12 cellular contexts compared by ENCODE assay signal in the genomic region with DNA sequence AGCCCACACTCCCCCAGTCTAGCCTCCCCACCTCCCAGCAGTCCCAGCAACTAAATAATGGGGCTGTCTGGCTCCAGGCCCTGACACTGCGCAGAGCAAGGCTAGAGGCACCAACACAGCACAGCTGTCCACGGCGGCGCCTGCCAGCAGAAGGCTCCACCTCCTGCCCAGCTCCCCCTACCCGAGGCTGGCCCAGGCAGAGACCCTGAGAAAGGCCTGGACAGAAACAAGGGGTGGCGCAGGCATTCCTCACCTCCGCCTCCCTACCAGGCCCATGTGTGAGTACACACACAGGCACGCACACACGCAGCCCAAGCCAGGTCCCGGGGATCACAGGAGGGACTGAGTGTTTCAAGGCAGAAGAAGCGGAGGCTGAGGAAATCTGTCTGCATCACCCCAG. TPM values are rescaled to one million over a fixed set of nuclear protein-coding genes. Genes with fewer than 3 reads are reported as not detected.
DNase-seq lines count a peak whose midpoint lies in the region; ATAC-seq and TF ChIP-seq lines count a peak whose summit lies in the region.
"Had no signal": no experiment of that assay in that cellular context is flagged by ENCODE, and none has a peak within 500 bp of the region (broad histone marks: within the 10 kb centered on the region; RNA-seq: fewer than 3 reads in every experiment).

No MANE protein-coding gene starts in this region.

- TF ChIP-seq CTCF in gastroesophageal sphincter (IDR thresholded peaks at IDR 0.05): no peak
- TF ChIP-seq CTCF in uterus (IDR thresholded peaks at IDR 0.05): no peak

- H3K4me1 ChIP-seq in gastroesophageal sphincter: peaks cover 0 to 100% (median 47%) of the 10 kb centered on the region in 3 donors
- H3K4me1 ChIP-seq in muscle layer of colon (ENCODE audit: insufficient read depth, low read length): peaks cover 88% of the 10 kb centered on the region
- peaks cover 3 to 21% of the 10 kb centered on the region in 2 donors for H3K4me1 ChIP-seq in uterus

- DNase-seq in NCI-H2196 treated with DMSO at 0.1 percent for 48 hours (lab: John Stamatoyannopoulos, UW; ENCODE audit: unreplicated experiment) (peak; percentile 28), NCI-H2196 (lab: John Stamatoyannopoulos, UW; ENCODE audit: unreplicated experiment) (no peak), uterus (peak; percentile 90 to 95), SKM-1 (lab: John Stamatoyannopoulos, UW; ENCODE audit: unreplicated experiment) (no peak)
- no peak for DNase-seq in activated CD8-positive, alpha-beta memory T cell treated with anti-CD3 and anti-CD28 coated beads for 24 hours
- DNase-seq: GM23248; stimulated activated CD4-positive, alpha-beta T cell treated with anti-CD3 and anti-CD28 coated beads, Interleukin-15, amount 100 ng/mL, for 24 hours had no signal

- intact Hi-C loops in uterus (cut with DNase I; ENCODE audit: low total_unique reads): no loop called here

- H3K27ac ChIP-seq in gastroesophageal sphincter (peak overlapping the region; percentile 42 to 89 (median 86)), muscle layer of colon (ENCODE audit: low read depth, low read length) (peak overlapping the region; percentile 95), uterus (peak overlapping the region; percentile 75 to 80)
- H3K27ac ChIP-seq: GM23248 had no signal

- H3K36me3 ChIP-seq in gastroesophageal sphincter: no peaks in the 10 kb centered on the region
- no peaks in the 10 kb centered on the region for H3K36me3 ChIP-seq in muscle layer of colon (ENCODE audit: insufficient read depth, low read length)
- H3K36me3 ChIP-seq in uterus: no peaks in the 10 kb centered on the region

- TF ChIP-seq POLR2A in gastroesophageal sphincter (IDR thresholded peaks at IDR 0.05) (no peak), uterus (IDR thresholded peaks at IDR 0.05) (no peak)

- H3K27me3 ChIP-seq in gastroesophageal sphincter (peaks cover 31% of the 10 kb centered on the region), muscle layer of colon (ENCODE audit: control insufficient read depth in 1 of 2, insufficient read depth in 2 of 2, low read length in 2 of 2) (peaks cover 4 to 5% of the 10 kb centered on the region in 2 donors), uterus (no peaks in the 10 kb centered on the region)

- ATAC-seq in gastroesophageal sphincter (peak; percentile 87), GM21576 (IDR thresholded peaks at IDR 0.05; ENCODE audit: unreplicated experiment) (no peak)
- ATAC-seq: body of pancreas had no signal

- no peak overlapping the region for H3K9ac ChIP-seq in muscle layer of colon (ENCODE audit: low read length)
- H3K9ac ChIP-seq: GM23248 had no signal

- no peak for TF ChIP-seq EP300 in gastroesophageal sphincter (IDR thresholded peaks at IDR 0.05)

- no peaks in the 10 kb centered on the region for H3K9me3 ChIP-seq in gastroesophageal sphincter
- no peaks in the 10 kb centered on the region for H3K9me3 ChIP-seq in muscle layer of colon (ENCODE audit: low read length)
- H3K9me3 ChIP-seq in uterus: no peaks in the 10 kb centered on the region
- H3K9me3 ChIP-seq: body of pancreas had no signal

- 23% methylated on average over 3 of the region's 11 CpGs; no CpG with 5 or more reads in 1 of the 2 donors for WGBS in gastroesophageal sphincter (ENCODE audit: low coverage in 1 of 2), 2 donors

- H3K4me3 ChIP-seq in gastroesophageal sphincter (no peak overlapping the region), muscle layer of colon (ENCODE audit: low read depth in 1 of 2, low read length in 2 of 2) (no peak overlapping the region), uterus (no peak overlapping the region)
- H3K4me3 ChIP-seq: body of pancreas, GM23248 had no signal

RNA-seq across cellular contexts. Expression of gene KCNH2, which starts 6.0 kb away (rescaled TPM):
- 10 to 100 TPM; 26.6 to 63.8 (median 36.3) TPM for total RNA-seq in gastroesophageal sphincter
- total RNA-seq in uterus: 10 to 100 TPM in 3 of 4 donors, 1 to 10 TPM in 1; 9.1 to 51.0 (median 22.8) TPM
- total RNA-seq: GM23248, lung microvascular endothelial cell had no signal

RNA-seq across cellular contexts. Expression of gene NOS3, which starts 18.7 kb away (rescaled TPM):
- total RNA-seq in gastroesophageal sphincter: 10 to 100 TPM in 2 of 4 donors, 1 to 10 TPM in 2; 6.8 to 29.4 (median 13.5) TPM
- 10 to 100 TPM in 2 of 4 donors, 1 to 10 TPM in 2; 6.6 to 50.1 (median 15.8) TPM for total RNA-seq in uterus

RNA-seq across cellular contexts. Expression of gene ATG9B, which starts 52.2 kb away (rescaled TPM):
- total RNA-seq in gastroesophageal sphincter: under 1 TPM in 2 of 4 donors, not detected in 2; 0.15 to 0.31 TPM
- total RNA-seq in uterus: 1 to 10 TPM in 1 of 4 donors, under 1 TPM in 2, not detected in 1; 0.55 to 1.5 (median 0.76) TPM
- total RNA-seq: body of pancreas, GM23248, lung microvascular endothelial cell had no signal

RNA-seq across cellular contexts. Expression of gene ABCB8, which starts 56.2 kb away (rescaled TPM):
- 10 to 100 TPM; 13.2 to 33.0 (median 18.8) TPM for total RNA-seq in gastroesophageal sphincter
- 10 to 100 TPM; 18.7 to 54.3 (median 26.0) TPM for total RNA-seq in uterus

Comparison
In these comparisons a context has a peak if more than half of its experiments do, and no peak if none do; other contexts are left out.
1. DNase-seq: peak in NCI-H2196 treated with DMSO at 0.1 percent for 48 hours (single experiment) and uterus (2 of 2); none in NCI-H2196 (single experiment), activated CD8-positive, alpha-beta memory T cell treated with anti-CD3 and anti-CD28 coated beads for 24 hours (single experiment) and SKM-1 (single experiment).
2. Peak in every context shown above with its lines, with median percentiles within 50 percentile points of each other: H3K27ac ChIP-seq.